Comparison of ENCODE assay signal across 20 cellular contexts in genomic region chr9:123234853-123235252, GRCh38. TPM values are rescaled to one million over a fixed set of nuclear protein-coding genes. Genes with fewer than 3 reads are reported as not detected.
DNase-seq lines count a peak whose midpoint lies in the region; ATAC-seq, FAIRE-seq and TF ChIP-seq lines count a peak whose summit lies in the region.
"Had no signal": no experiment of that assay in that cellular context is flagged by ENCODE, and none has a peak within 500 bp of the region (broad histone marks: within the 10 kb centered on the region; RNA-seq: fewer than 3 reads in every experiment).

No MANE protein-coding gene starts in this region.

- ATAC-seq in GM19467 (IDR thresholded peaks at IDR 0.05; ENCODE audit: unreplicated experiment): peak; percentile 50
- ATAC-seq in HG03095 (IDR thresholded peaks at IDR 0.05; ENCODE audit: unreplicated experiment): peak; percentile 43
- ATAC-seq in activated B cell treated with CpG ODN at 0.5 μM for 24 hours (ENCODE audit: low read depth): peak; percentile 42
- ATAC-seq: esophagus mucosa, K562, left cardiac atrium had no signal

- TF ChIP-seq CTCF in activated B cell treated with CpG ODN at 0.5 μM for 24 hours (IDR thresholded peaks at IDR 0.05): no peak

- CTCF ChIA-PET in activated B cell treated with CpG ODN at 0.5 μM for 24 hours (lab: Charles Lee): interaction anchor here (1.1 kb wide), 1 partner anchor 10 kb away, joined by 5 read pairs; no protein-coding TSS in a partner anchor

- no peaks in the 10 kb centered on the region for H3K9me3 Mint-ChIP-seq in activated B cell treated with CpG ODN at 0.5 μM for 24 hours
- H3K9me3 Mint-ChIP-seq: activated CD4-positive, alpha-beta T cell treated with anti-CD3 and anti-CD28 coated beads, Interleukin-2, amount 10 ng/mL, durations not matched to agents 7 days and 5 days; nephron had no signal

- intact Hi-C loops in activated B cell treated with CpG ODN at 0.5 μM for 24 hours (cut with micrococcal nuclease): loop anchor here (1.0 to 2.0 kb wide), 6 partner anchors 9 to 108 kb away; partner anchors contain the start of gene STRBP

- peaks cover 49% of the 10 kb centered on the region for H3K4me1 Mint-ChIP-seq in activated B cell treated with CpG ODN at 0.5 μM for 24 hours

- POLR2A ChIA-PET in activated B cell treated with CpG ODN at 0.5 μM for 24 hours (lab: Charles Lee): interaction anchor here (0.6 to 8.0 kb wide), 18 partner anchors 9 to 390 kb away, joined by 3 to 85 read pairs (median 6); partner anchors contain the start of gene STRBP

- no peaks in the 10 kb centered on the region for H3K27me3 Mint-ChIP-seq in activated B cell treated with CpG ODN at 0.5 μM for 24 hours
- H3K27me3 Mint-ChIP-seq: activated CD4-positive, alpha-beta T cell treated with anti-CD3 and anti-CD28 coated beads, Interleukin-2, amount 10 ng/mL, durations not matched to agents 7 days and 5 days had no signal

- FAIRE-seq in GM12892 (lab: Jason Lieb, UNC): peak; percentile 65
- FAIRE-seq: K562 had no signal

- no peak for DNase-seq in GM12892 (ENCODE audit: insufficient read length)
- no peak for DNase-seq in activated B cell treated with CpG ODN at 0.5 μM for 24 hours
- DNase-seq in stimulated activated CD4-positive, alpha-beta T cell treated with anti-CD3 and anti-CD28 coated beads, Interleukin-4, amount 100 ng/mL, for 4 hours: no peak
- DNase-seq in SW 1271 (lab: John Stamatoyannopoulos, UW): no peak
- no peak for DNase-seq in EL
- no peak for DNase-seq in RKO (ENCODE audit: low spot score)
- DNase-seq: activated CD4-positive, alpha-beta T cell treated with anti-CD3 and anti-CD28 coated beads, Interleukin-2, amount 10 ng/mL, durations not matched to agents 7 days and 5 days; cortex of kidney; DMS79; GM23248; left cardiac atrium; NCI-H1694; NCI-H526; stimulated activated naive CD8-positive, alpha-beta T cell treated with anti-CD3 and anti-CD28 coated beads, Interleukin-15, Interleukin-2, amounts not matched to agents 100 U/mL and 50 U/mL, for 24 hours; T-helper 9 cell had no signal

- peak overlapping the region; percentile 94 for H3K27ac Mint-ChIP-seq in activated B cell treated with CpG ODN at 0.5 μM for 24 hours
- H3K27ac Mint-ChIP-seq: activated CD4-positive, alpha-beta T cell treated with anti-CD3 and anti-CD28 coated beads, Interleukin-2, amount 10 ng/mL, durations not matched to agents 7 days and 5 days; nephron had no signal

- no peak for TF ChIP-seq POLR2A in GM12892 (IDR thresholded peaks at IDR 0.05; ENCODE audit: low read depth, low read length)

- peaks cover 29% of the 10 kb centered on the region for H3K36me3 Mint-ChIP-seq in activated B cell treated with CpG ODN at 0.5 μM for 24 hours (ENCODE audit: low read depth)

- H3K4me3 Mint-ChIP-seq in activated B cell treated with CpG ODN at 0.5 μM for 24 hours: peak overlapping the region; percentile 69
- H3K4me3 Mint-ChIP-seq: activated CD4-positive, alpha-beta T cell treated with anti-CD3 and anti-CD28 coated beads, Interleukin-2, amount 10 ng/mL, durations not matched to agents 7 days and 5 days; nephron had no signal

RNA-seq across cellular contexts. Expression of gene STRBP, which starts 33.5 kb away (rescaled TPM):
- 64.0 TPM for polyA plus RNA-seq in GM12892 (2012; ENCODE audit: missing spikeins)
- 124 and 127 TPM in 2 replicates for total RNA-seq in activated B cell treated with CpG ODN at 0.5 μM for 24 hours
